Comparison of ENCODE assay signal across 8 cellular contexts in the genomic region with DNA sequence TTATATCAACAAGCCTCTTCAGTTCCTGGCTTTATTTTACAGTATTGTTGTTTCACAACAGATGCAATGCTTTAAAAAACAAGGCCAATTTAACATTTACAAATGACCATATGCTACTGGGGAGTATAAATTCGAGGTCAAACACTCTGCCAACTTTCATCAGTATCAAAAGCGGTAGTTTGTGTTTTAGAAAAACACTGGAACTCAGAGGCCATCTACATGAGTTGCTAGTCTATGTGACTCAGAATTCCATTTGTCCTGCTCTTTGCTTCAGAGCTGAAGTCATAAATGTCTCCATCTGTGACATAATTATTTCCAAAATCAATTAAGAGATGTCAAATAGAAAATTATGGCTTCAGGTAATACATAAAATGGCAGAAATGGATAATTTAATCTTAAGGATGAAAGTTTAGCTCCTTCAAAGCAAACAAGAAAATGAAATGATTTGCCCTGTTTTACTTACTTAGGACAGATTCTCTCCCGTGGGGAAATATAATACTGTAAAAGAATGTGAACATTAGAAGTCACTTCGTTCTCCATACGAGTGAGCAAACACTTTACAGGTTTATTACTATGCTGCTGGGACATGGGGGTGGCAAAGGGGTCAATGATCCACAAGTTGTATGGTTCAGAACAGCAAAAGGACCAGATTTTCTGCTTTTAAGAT. TPM values are rescaled to one million over a fixed set of nuclear protein-coding genes. Genes with fewer than 3 reads are reported as not detected.
DNase-seq lines count a peak whose midpoint lies in the region; ATAC-seq and TF ChIP-seq lines count a peak whose summit lies in the region.

No MANE protein-coding gene starts in this region.

- H3K27ac ChIP-seq in VCaP, result peak overlapping the region; percentile 97

- peak overlapping the region; percentile 95 for H3K4me3 Mint-ChIP-seq in activated CD8-positive, alpha-beta memory T cell treated with anti-CD3 and anti-CD28 coated beads, Interleukin-2, amount 10 ng/mL, durations not matched to agents 7 days and 5 days
- peak overlapping the region; percentile 41 for H3K4me3 Mint-ChIP-seq in stimulated activated memory B cell treated with anti-CD40 and anti-IgM and Interleukin-4, amounts not matched to agents 10 μg/mL and 1 μg/mL and 100 μg/mL, for 72 hours

- peaks cover 19% of the 10 kb centered on the region for H3K36me3 Mint-ChIP-seq in activated CD8-positive, alpha-beta memory T cell treated with anti-CD3 and anti-CD28 coated beads, Interleukin-2, amount 10 ng/mL, durations not matched to agents 7 days and 5 days
- H3K36me3 Mint-ChIP-seq in stimulated activated memory B cell treated with anti-CD40 and anti-IgM and Interleukin-4, amounts not matched to agents 10 μg/mL and 1 μg/mL and 100 μg/mL, for 72 hours, result peaks cover 12% of the 10 kb centered on the region

- CTCF ChIA-PET in activated CD8-positive, alpha-beta memory T cell treated with anti-CD3 and anti-CD28 coated beads, Interleukin-2, amount 10 ng/mL, durations not matched to agents 7 days and 5 days (lab: Charles Lee), result interaction anchor here (1.5 kb wide), 1 partner anchor 22 kb away, joined by 4 read pairs; no protein-coding TSS in a partner anchor

- TF ChIP-seq CTCF in VCaP (conservative IDR thresholded peaks at IDR 0.05), result no peak

- ATAC-seq in activated CD8-positive, alpha-beta memory T cell treated with anti-CD3 and anti-CD28 coated beads, Interleukin-2, amount 10 ng/mL, durations not matched to agents 7 days and 5 days, result no peak
- no peak for ATAC-seq in stimulated activated memory B cell treated with anti-CD40 and anti-IgM and Interleukin-4, amounts not matched to agents 10 μg/mL and 1 μg/mL and 100 μg/mL, for 72 hours
- ATAC-seq in esophagus mucosa (no peak), HG02938 (IDR thresholded peaks at IDR 0.05; ENCODE audit: unreplicated experiment) (no peak), HG02852 (IDR thresholded peaks at IDR 0.05; ENCODE audit: unreplicated experiment) (no peak)

- DNase-seq in activated CD8-positive, alpha-beta memory T cell treated with anti-CD3 and anti-CD28 coated beads, Interleukin-2, amount 10 ng/mL, durations not matched to agents 7 days and 5 days, result no peak
- DNase-seq in activated CD8-positive, alpha-beta memory T cell treated with anti-CD3 and anti-CD28 coated beads for 24 hours, result no peak
- DNase-seq in fibroblast of peridontal ligament (ENCODE audit: extremely low read depth), result peak; percentile 76

- H3K9me3 Mint-ChIP-seq in activated CD8-positive, alpha-beta memory T cell treated with anti-CD3 and anti-CD28 coated beads, Interleukin-2, amount 10 ng/mL, durations not matched to agents 7 days and 5 days (ENCODE audit: low read depth), result no peaks in the 10 kb centered on the region
- H3K9me3 Mint-ChIP-seq in stimulated activated memory B cell treated with anti-CD40 and anti-IgM and Interleukin-4, amounts not matched to agents 10 μg/mL and 1 μg/mL and 100 μg/mL, for 72 hours, result no peaks in the 10 kb centered on the region

- H3K4me1 Mint-ChIP-seq in activated CD8-positive, alpha-beta memory T cell treated with anti-CD3 and anti-CD28 coated beads, Interleukin-2, amount 10 ng/mL, durations not matched to agents 7 days and 5 days, result peaks cover 47% of the 10 kb centered on the region
- H3K4me1 Mint-ChIP-seq in stimulated activated memory B cell treated with anti-CD40 and anti-IgM and Interleukin-4, amounts not matched to agents 10 μg/mL and 1 μg/mL and 100 μg/mL, for 72 hours, result peaks cover 48% of the 10 kb centered on the region

- no peaks in the 10 kb centered on the region for H3K27me3 Mint-ChIP-seq in activated CD8-positive, alpha-beta memory T cell treated with anti-CD3 and anti-CD28 coated beads, Interleukin-2, amount 10 ng/mL, durations not matched to agents 7 days and 5 days
- no peaks in the 10 kb centered on the region for H3K27me3 Mint-ChIP-seq in stimulated activated memory B cell treated with anti-CD40 and anti-IgM and Interleukin-4, amounts not matched to agents 10 μg/mL and 1 μg/mL and 100 μg/mL, for 72 hours

- H3K27ac Mint-ChIP-seq in activated CD8-positive, alpha-beta memory T cell treated with anti-CD3 and anti-CD28 coated beads, Interleukin-2, amount 10 ng/mL, durations not matched to agents 7 days and 5 days, result peak overlapping the region; percentile 81
- H3K27ac Mint-ChIP-seq in stimulated activated memory B cell treated with anti-CD40 and anti-IgM and Interleukin-4, amounts not matched to agents 10 μg/mL and 1 μg/mL and 100 μg/mL, for 72 hours, result no peak overlapping the region

RNA-seq across cellular contexts. Expression of a gene that starts 3.7 kb away (rescaled TPM):
- 10 to 100 TPM; 48.4 to 59.8 TPM for total RNA-seq in activated CD8-positive, alpha-beta memory T cell treated with anti-CD3 and anti-CD28 coated beads, Interleukin-2, amount 10 ng/mL, durations not matched to agents 7 days and 5 days
- 19.4 TPM for total RNA-seq in esophagus mucosa
